Comparison of ENCODE assay signal across 12 cellular contexts in the genomic region with DNA sequence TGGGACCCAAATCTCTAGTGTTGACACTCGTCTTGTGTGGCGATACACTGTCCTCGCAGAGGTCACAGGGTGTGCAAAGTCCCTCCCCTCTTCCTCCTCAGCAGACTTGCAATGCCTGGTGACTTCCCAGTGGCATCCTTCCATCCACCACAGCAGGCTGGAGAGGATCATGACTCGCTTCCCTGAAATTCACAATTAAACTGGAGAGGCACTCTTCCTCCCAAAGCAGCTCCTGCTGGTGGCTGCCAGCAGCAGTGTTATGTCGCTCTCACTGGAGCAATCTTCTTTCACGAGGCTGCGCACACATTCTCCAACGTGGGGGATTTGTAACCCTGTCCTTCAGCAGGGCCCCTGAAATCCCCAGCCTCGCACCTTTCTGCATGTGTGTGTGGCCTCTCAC.
DNase-seq lines count a peak whose midpoint lies in the region; ATAC-seq and TF ChIP-seq lines count a peak whose summit lies in the region.
"Had no signal": no experiment of that assay in that cellular context is flagged by ENCODE, and none has a peak within 500 bp of the region (broad histone marks: within the 10 kb centered on the region; RNA-seq: fewer than 3 reads in every experiment).

No MANE protein-coding gene starts in this region.

- no peak overlapping the region for H3K27ac ChIP-seq in HEK293 (ENCODE audit: extremely low read depth, low read depth, low read length)
- H3K27ac ChIP-seq: HL-60 had no signal

- CTCF ChIA-PET in HEK293 (lab: Yijun Ruan, JAX) (interaction anchor here (0.5 to 0.9 kb wide), 2 partner anchors 145 to 1521 kb away, joined by 3 to 5 read pairs; partner anchors contain the start of gene TMCC3), WTC11 (lab: Charles Lee) (interaction anchor here (0.6 kb wide), 1 partner anchor 80 kb away, joined by 4 read pairs; no protein-coding TSS in a partner anchor)

- H3K27ac Mint-ChIP-seq in WTC11 = no peak overlapping the region; the same call in 1 of the 2 replicates

- no peaks in the 10 kb centered on the region for H3K9me3 Mint-ChIP-seq in WTC11
- H3K9me3 Mint-ChIP-seq: nephron had no signal

- H3K36me3 ChIP-seq in HEK293 (ENCODE audit: control insufficient read depth in 2 of 2, insufficient read depth in 1 of 2, low read length in 2 of 2) = no peaks in the 10 kb centered on the region

- H3K4me1 Mint-ChIP-seq in WTC11 = peaks cover 11% of the 10 kb centered on the region

- ATAC-seq in WTC11 (peak; percentile 82), GM21786 (IDR thresholded peaks at IDR 0.05; ENCODE audit: unreplicated experiment) (no peak)

- DNase-seq in A172 (ENCODE audit: low spot score) = peak; percentile 35
- no peak for DNase-seq in WTC11 (ENCODE audit: low spot score)
- peak; percentile 36 for DNase-seq in iPS-NIHi11 (ENCODE audit: low spot score)
- DNase-seq in NCI-H1048 (lab: John Stamatoyannopoulos, UW) = no peak
- DNase-seq in GM19240 (ENCODE audit: insufficient read length, low spot score) = no peak
- DNase-seq in NK-92 treated with Interleukin-12 subunit alpha and Interleukin-12 subunit beta, amount 100 ng/mL, for 24 hours (lab: John Stamatoyannopoulos, UW) = no peak
- DNase-seq: activated CD8-positive, alpha-beta memory T cell treated with anti-CD3 and anti-CD28 coated beads, Interleukin-2, amount 50 U/mL, for 48 hours; effector CD8-positive, alpha-beta T cell had no signal

- no peaks in the 10 kb centered on the region for H3K36me3 Mint-ChIP-seq in WTC11

- no peak overlapping the region for H3K4me3 Mint-ChIP-seq in WTC11
- H3K4me3 Mint-ChIP-seq: nephron had no signal

- TF ChIP-seq CTCF in HEK293 (tag by site-specific recombination; IDR thresholded peaks at IDR 0.05) (peak; percentile 29; the same call in 1 of the 2 replicates), WTC11 (IDR thresholded peaks at IDR 0.05) (no peak)

- no peaks in the 10 kb centered on the region for H3K4me1 ChIP-seq in HEK293 (ENCODE audit: control insufficient read depth, insufficient read depth, low read length)

- no peaks in the 10 kb centered on the region for H3K27me3 Mint-ChIP-seq in WTC11 (ENCODE audit: low read depth)

- POLR2A ChIA-PET in HEK293 (lab: Yijun Ruan, JAX) = no interaction called here
- POLR2A ChIA-PET in WTC11 (lab: Charles Lee) = no interaction called here

- no peaks in the 10 kb centered on the region for H3K9me3 ChIP-seq in HEK293 (ENCODE audit: control insufficient read depth, insufficient read depth, low read depth, low read length)

- no peak overlapping the region for H3K4me3 ChIP-seq in HEK293 (ENCODE audit: low read depth, low read length)

TF ChIP-seq in HEK293, 187 proteins besides CTCF, POLR2A, EP300 and RAD21:
- TF ChIP-seq MZF1 (tag by site-specific recombination; IDR thresholded peaks at IDR 0.05; ENCODE audit: borderline replicate concordance) (peak; percentile 84; the same call in 1 of the 2 replicates), ZNF366 (tag by site-specific recombination; conservative IDR thresholded peaks at IDR 0.05) (peak; percentile 61; the same call in 1 of the 2 replicates), OSR2 (tag by site-specific recombination; IDR thresholded peaks at IDR 0.05) (peak; percentile 73), ZIC2 (tag by site-specific recombination; IDR thresholded peaks at IDR 0.05) (peak; percentile 44; the same call in 1 of the 2 replicates), ZNF19 (tag by site-specific recombination; IDR thresholded peaks at IDR 0.05; ENCODE audit: low read depth) (no peak), ZNF561 (tag by site-specific recombination; IDR thresholded peaks at IDR 0.05; ENCODE audit: borderline replicate concordance) (no peak), ZNF600 (tag by site-specific recombination; IDR thresholded peaks at IDR 0.05) (peak; percentile 92), ZNF362 (tag by site-specific recombination; IDR thresholded peaks at IDR 0.05) (no peak), PRDM1 (tag by site-specific recombination; IDR thresholded peaks at IDR 0.05) (peak; percentile 70), GLIS1 (tag by site-specific recombination; IDR thresholded peaks at IDR 0.05) (peak; percentile 56), KLF17 (tag by site-specific recombination; IDR thresholded peaks at IDR 0.05) (0 out of 2 replicates have a peak, but pooled peaks have one; percentile 48), REPIN1 (tag by site-specific recombination; IDR thresholded peaks at IDR 0.05; ENCODE audit: low read depth) (no peak), ZNF548 (tag by site-specific recombination; IDR thresholded peaks at IDR 0.05) (no peak)

TF ChIP-seq in WTC11, 78 proteins besides CTCF, POLR2A, EP300 and RAD21:
- no peak for TF ChIP-seq SMAD3 (CRISPR knock-in tag; IDR thresholded peaks at IDR 0.05; ENCODE audit: borderline replicate concordance)
- TF ChIP-seq SOX15 (CRISPR knock-in tag; IDR thresholded peaks at IDR 0.05) = no peak
- TF ChIP-seq, protein P1, sequence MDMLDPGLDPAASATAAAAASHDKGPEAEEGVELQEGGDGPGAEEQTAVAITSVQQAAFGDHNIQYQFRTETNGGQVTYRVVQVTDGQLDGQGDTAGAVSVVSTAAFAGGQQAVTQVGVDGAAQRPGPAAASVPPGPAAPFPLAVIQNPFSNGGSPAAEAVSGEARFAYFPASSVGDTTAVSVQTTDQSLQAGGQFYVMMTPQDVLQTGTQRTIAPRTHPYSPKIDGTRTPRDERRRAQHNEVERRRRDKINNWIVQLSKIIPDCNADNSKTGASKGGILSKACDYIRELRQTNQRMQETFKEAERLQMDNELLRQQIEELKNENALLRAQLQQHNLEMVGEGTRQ (CRISPR knock-in tag; IDR thresholded peaks at IDR 0.05) = no peak

Comparison
In these comparisons a context has a peak if more than half of its experiments do, and no peak if none do; other contexts are left out.
1. DNase-seq: peak in A172 (single experiment) and iPS-NIHi11 (single experiment); none in WTC11 (single experiment), NCI-H1048 (single experiment), GM19240 (single experiment) and NK-92 treated with Interleukin-12 subunit alpha and Interleukin-12 subunit beta, amount 100 ng/mL, for 24 hours (single experiment).